In the genomic region with DNA sequence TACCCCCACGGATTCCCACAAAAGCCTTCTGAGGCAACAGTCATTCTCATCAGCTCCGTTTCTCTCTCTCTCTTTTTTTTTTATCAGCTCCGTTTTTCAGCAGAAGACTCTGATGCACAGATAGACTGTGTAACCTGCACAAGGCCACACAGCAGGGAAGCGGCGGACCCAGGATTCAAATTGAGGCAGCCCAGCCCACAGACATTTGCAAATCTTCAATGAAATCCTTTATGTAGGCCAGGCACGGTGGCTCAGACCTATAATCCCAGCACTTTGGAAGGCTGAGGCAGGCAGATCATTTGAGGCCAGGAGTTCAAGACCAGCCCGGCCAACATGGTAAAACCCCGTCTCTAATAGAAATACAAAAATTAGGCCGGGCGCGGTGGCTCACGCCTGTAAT, we compare ENCODE assay signal across 26 cellular contexts. TPM values are rescaled to one million over a fixed set of nuclear protein-coding genes. Genes with fewer than 3 reads are reported as not detected.
"Had no signal": no experiment of that assay in that cellular context is flagged by ENCODE, and none has a peak within 500 bp of the region (broad histone marks: within the 10 kb centered on the region; RNA-seq: fewer than 3 reads in every experiment).

No MANE protein-coding gene starts in this region.

- H3K36me3 Mint-ChIP-seq: natural killer cell treated with Interleukin-12 subunit alpha and Interleukin-12 subunit beta and Interleukin-15 and Interleukin-18, amount 100 ng/mL, for 72 hours had no signal

- H3K9me3 ChIP-seq: esophagus muscularis mucosa, gastroesophageal sphincter, sigmoid colon, stomach, thoracic aorta, transverse colon had no signal

- H3K27ac ChIP-seq: epithelial cell of prostate, parathyroid adenoma, thoracic aorta, transverse colon had no signal

- FAIRE-seq: colon, kidney, urothelium cell line had no signal

- ATAC-seq: effector memory CD8-positive, alpha-beta T cell; gastroesophageal sphincter; left cardiac atrium; left ventricle myocardium superior; natural killer cell treated with Interleukin-12 subunit alpha and Interleukin-12 subunit beta and Interleukin-15 and Interleukin-18, amount 100 ng/mL, for 72 hours had no signal

- H3K4me3 Mint-ChIP-seq: dendritic cell treated with granulocyte-macrophage colony-stimulating factor and Interleukin-4, amounts not matched to agents 40 ng/mL and 50 ng/mL, for 4 days; effector memory CD8-positive, alpha-beta T cell; natural killer cell treated with Interleukin-12 subunit alpha and Interleukin-12 subunit beta and Interleukin-15 and Interleukin-18, amount 100 ng/mL, for 72 hours had no signal

- H3K36me3 ChIP-seq: esophagus muscularis mucosa, gastroesophageal sphincter, sigmoid colon, stomach, thoracic aorta, transverse colon had no signal

- H3K9me3 Mint-ChIP-seq: dendritic cell treated with granulocyte-macrophage colony-stimulating factor and Interleukin-4, amounts not matched to agents 40 ng/mL and 50 ng/mL, for 4 days; effector memory CD8-positive, alpha-beta T cell; natural killer cell treated with Interleukin-12 subunit alpha and Interleukin-12 subunit beta and Interleukin-15 and Interleukin-18, amount 100 ng/mL, for 72 hours had no signal

- H3K79me2 ChIP-seq: hepatocyte, parathyroid adenoma had no signal

- H3K27ac Mint-ChIP-seq: dendritic cell treated with granulocyte-macrophage colony-stimulating factor and Interleukin-4, amounts not matched to agents 40 ng/mL and 50 ng/mL, for 4 days; effector memory CD8-positive, alpha-beta T cell; natural killer cell treated with Interleukin-12 subunit alpha and Interleukin-12 subunit beta and Interleukin-15 and Interleukin-18, amount 100 ng/mL, for 72 hours had no signal

- H2AFZ ChIP-seq: hepatocyte, parathyroid adenoma had no signal

- H3K4me2 ChIP-seq: hepatocyte had no signal

- H3K9ac ChIP-seq: parathyroid adenoma had no signal

- H3K27me3 ChIP-seq: hepatocyte had no signal

- H3K4me3 ChIP-seq: esophagus muscularis mucosa, gastroesophageal sphincter, hepatocyte, lung, sigmoid colon, skin epidermis, stomach, thoracic aorta, transverse colon had no signal

- H3K4me1 ChIP-seq: parathyroid adenoma, transverse colon had no signal

- DNase-seq: effector memory CD8-positive, alpha-beta T cell; glutamatergic neuron; kidney; left cardiac atrium; left ventricle myocardium superior; mesenchymal stem cell; midbrain; sigmoid colon; stimulated activated CD4-positive, alpha-beta T cell treated with anti-CD3 and anti-CD28 coated beads, Interleukin-12 subunit alpha, Interleukin-12 subunit beta, amount 100 ng/mL, for 4 hours; stimulated activated naive CD4-positive, alpha-beta T cell; stomach; substantia nigra; transverse colon had no signal

RNA-seq across cellular contexts. Expression of a gene that starts 2.4 kb away (rescaled TPM):
- total RNA-seq: natural killer cell treated with Interleukin-12 subunit alpha and Interleukin-12 subunit beta and Interleukin-15 and Interleukin-18, amount 100 ng/mL, for 72 hours; pulmonary artery endothelial cell had no signal
